28 cellular contexts compared by ENCODE assay signal in the genomic region with DNA sequence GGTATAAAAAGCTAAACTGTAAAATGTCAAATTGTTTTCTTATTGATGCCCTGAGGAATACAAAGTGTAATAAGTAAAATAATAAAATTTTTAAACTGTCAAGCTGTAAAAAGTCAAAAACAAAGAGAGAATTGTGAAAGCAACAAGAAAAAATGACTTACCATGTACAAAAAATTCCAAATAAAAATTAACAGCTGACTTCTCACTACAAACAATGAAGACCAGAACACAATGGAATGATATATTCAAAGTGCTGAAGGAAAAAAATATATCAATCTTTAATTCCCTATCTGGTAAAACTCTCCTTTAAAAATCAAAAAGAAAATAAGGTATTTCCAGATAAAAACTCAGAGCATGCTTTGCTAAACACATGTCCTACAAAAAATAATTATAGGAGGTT.
"Had no signal": no experiment of that assay in that cellular context is flagged by ENCODE, and none has a peak within 500 bp of the region (broad histone marks: within the 10 kb centered on the region; RNA-seq: fewer than 3 reads in every experiment).

No MANE protein-coding gene starts in this region.

- ATAC-seq: activated naive CD4-positive, alpha-beta T cell treated with anti-CD3 and anti-CD28 coated beads, Interleukin-2, amount 50 U/mL, for 72 hours; activated T-cell treated with anti-CD3 and anti-CD28 coated beads, Interleukin-2, amount 50 U/mL, for 4 hours; body of pancreas had no signal

- H3K27ac ChIP-seq: adrenal gland, body of pancreas, breast epithelium, KMS-11 had no signal

- DNase-seq: activated B cell treated with CpG ODN at 0.5 μM for 24 hours; activated CD4-positive, alpha-beta memory T cell treated with anti-CD3 and anti-CD28 coated beads for 36 hours; activated CD4-positive, alpha-beta T cell treated with anti-CD3 and anti-CD28 coated beads for 4 hours; activated CD4-positive, alpha-beta T cell treated with anti-CD3 and anti-CD28 coated beads, Interleukin-2, amount 50 U/mL, for 1 hour; activated CD4-positive, CD25-positive, alpha-beta regulatory T cell treated with anti-CD3 and anti-CD28 coated beads, Interleukin-2, amount 50 U/mL, for 72 hours; activated CD8-positive, alpha-beta memory T cell treated with anti-CD3 and anti-CD28 coated beads, Interleukin-2, amount 50 U/mL, for 4 hours; activated gamma-delta T cell treated with Interleukin-2 at 50 U/mL for 16 hours; activated naive CD4-positive, alpha-beta T cell treated with anti-CD3 and anti-CD28 coated beads for 36 hours; activated T-cell treated with anti-CD3 and anti-CD28 coated beads for 4 hours; activated T-cell treated with anti-CD3 and anti-CD28 coated beads, Interleukin-2, amount 50 U/mL, for 4 hours; adrenal gland; body of pancreas; MM.1S; MV-4-11; NCI-H146; NCI-H187; NCI-H2029 treated with DMSO at 0.1 percent for 48 hours; NCI-H2107; NCI-H345; NCI-H524 treated with DMSO at 0.1 percent for 48 hours; Right ventricle myocardium superior; SW 1271; T-helper 1 cell; T-helper 2 cell; T-helper 9 cell had no signal

- H3K4me3 ChIP-seq: adrenal gland, body of pancreas, breast epithelium had no signal
